Comparison of ENCODE assay signal across 12 cellular contexts in genomic region chr14:100296729-100297128, GRCh38. TPM values are rescaled to one million over a fixed set of nuclear protein-coding genes. Genes with fewer than 3 reads are reported as not detected.
DNase-seq lines count a peak whose midpoint lies in the region; ATAC-seq, FAIRE-seq and TF ChIP-seq lines count a peak whose summit lies in the region.
"Not testable (repeated sequence)": the region's sequence is repeated elsewhere in the genome, so short reads cannot be mapped to it uniquely, and the experiment has no call there.
"Had no signal": no experiment of that assay in that cellular context is flagged by ENCODE, and none has a peak within 500 bp of the region (broad histone marks: within the 10 kb centered on the region; RNA-seq: fewer than 3 reads in every experiment).

No MANE protein-coding gene starts in this region.

- H3K27ac ChIP-seq in BLaER1 = peak overlapping the region; percentile 77
- not testable (repeated sequence) for H3K27ac ChIP-seq in OCI-LY7 (ENCODE audit: low read depth, low read length, poor library complexity, severe bottlenecking); astrocyte (ENCODE audit: low read depth, low read length); right lobe of liver
- peak overlapping the region; percentile 74 to 84 (median 82) for H3K27ac ChIP-seq in esophagus muscularis mucosa (replicated peaks in 1 of 4)
- peak overlapping the region in 1 of 2 donors; percentile 38 for H3K27ac ChIP-seq in ovary
- H3K27ac ChIP-seq in tibial nerve = peak overlapping the region; percentile 67 to 83 (median 74)

- not testable (repeated sequence) for H3K27me3 Mint-ChIP-seq in astrocyte (ENCODE audit: low read depth, unreplicated experiment)

- H4K20me1 ChIP-seq in BLaER1 (peaks cover 84% of the 10 kb centered on the region), astrocyte (ENCODE audit: insufficient read depth, low read length) (peaks cover 36% of the 10 kb centered on the region)
- not testable (repeated sequence) for H4K20me1 ChIP-seq in OCI-LY7 (ENCODE audit: insufficient read depth, low read length)

- H3K9ac ChIP-seq in BLaER1 = peak overlapping the region; percentile 63
- not testable (repeated sequence) for H3K9ac ChIP-seq in astrocyte (ENCODE audit: low read length)

- H3K4me1 Mint-ChIP-seq in astrocyte (ENCODE audit: low read depth, unreplicated experiment) = not testable (repeated sequence)
- H3K4me1 Mint-ChIP-seq in stimulated activated effector memory CD8-positive, alpha-beta T cell treated with anti-CD3 and anti-CD28 coated beads, Interleukin-12 subunit alpha, Interleukin-12 subunit beta, amount 100 ng/mL, for 72 hours = peaks cover 30% of the 10 kb centered on the region

- H3K4me3 Mint-ChIP-seq in astrocyte (ENCODE audit: unreplicated experiment); stimulated activated effector memory CD8-positive, alpha-beta T cell treated with anti-CD3 and anti-CD28 coated beads, Interleukin-12 subunit alpha, Interleukin-12 subunit beta, amount 100 ng/mL, for 72 hours: not testable (repeated sequence)

- peaks cover 37% of the 10 kb centered on the region for H3K36me3 ChIP-seq in BLaER1
- not testable (repeated sequence) for H3K36me3 ChIP-seq in OCI-LY7 (ENCODE audit: insufficient read depth, low read length); astrocyte (ENCODE audit: insufficient read depth, low read length); right lobe of liver; ovary
- H3K36me3 ChIP-seq in esophagus muscularis mucosa = peaks cover 13 to 31% (median 21%) of the 10 kb centered on the region in 4 donors
- H3K36me3 ChIP-seq in tibial nerve = peaks cover 0 to 16% (median 0%) of the 10 kb centered on the region in 3 donors

- H3K9me3 Mint-ChIP-seq in astrocyte (ENCODE audit: unreplicated experiment); stimulated activated effector memory CD8-positive, alpha-beta T cell treated with anti-CD3 and anti-CD28 coated beads, Interleukin-12 subunit alpha, Interleukin-12 subunit beta, amount 100 ng/mL, for 72 hours: not testable (repeated sequence)

- H3K9me2 ChIP-seq in OCI-LY7 (ENCODE audit: insufficient read depth, low read length) = not testable (repeated sequence)

- TF ChIP-seq CTCF in OCI-LY7 (conservative IDR thresholded peaks at IDR 0.05; ENCODE audit: low read length); astrocyte (IDR thresholded peaks at IDR 0.05; ENCODE audit: insufficient read depth, low read depth, low read length); esophagus muscularis mucosa (IDR thresholded peaks at IDR 0.05); right lobe of liver (IDR thresholded peaks at IDR 0.05); ovary (IDR thresholded peaks at IDR 0.05); tibial nerve (IDR thresholded peaks at IDR 0.05): not testable (repeated sequence)

- CTCF ChIA-PET in OCI-LY7 (lab: Charles Lee; ENCODE audit: unreplicated experiment) = not testable (repeated sequence)

- H3K27me3 ChIP-seq in BLaER1; astrocyte (ENCODE audit: insufficient read depth, low read length); esophagus muscularis mucosa; right lobe of liver; ovary; tibial nerve: not testable (repeated sequence)

- H3K4me2 ChIP-seq in BLaER1 (peak overlapping the region; percentile 96), OCI-LY7 (ENCODE audit: low read length) (peak overlapping the region; percentile 25; the same call in 1 of the 2 replicates), astrocyte (ENCODE audit: low read length) (peak overlapping the region; percentile 56)

- not testable (repeated sequence) for H3K9me3 ChIP-seq in BLaER1; OCI-LY7 (ENCODE audit: low read length); astrocyte (ENCODE audit: insufficient read depth, low read depth, low read length); esophagus muscularis mucosa; right lobe of liver; ovary; tibial nerve

- not testable (repeated sequence) for DNase-seq in OCI-LY7 (ENCODE audit: low spot score); astrocyte (ENCODE audit: low read depth); esophagus muscularis mucosa (ENCODE audit: extremely low spot score); stimulated activated effector memory CD8-positive, alpha-beta T cell treated with anti-CD3 and anti-CD28 coated beads, Interleukin-12 subunit alpha, Interleukin-12 subunit beta, amount 100 ng/mL, for 72 hours (ENCODE audit: low spot score in 2 of 2); tibial nerve (ENCODE audit: low spot score in 2 of 2)
- DNase-seq in right lobe of liver (peak in 2 of 3 donors; percentile 13 to 23), ovary (peak in 3 of 5 donors; percentile 30 to 41 (median 32))

- intact Hi-C loops in OCI-LY7 (cut with micrococcal nuclease; ENCODE audit: unreplicated experiment); esophagus muscularis mucosa (cut with DNase I); right lobe of liver (cut with DNase I); ovary (cut with DNase I): not testable (repeated sequence)

- not testable (repeated sequence) for H3K27ac Mint-ChIP-seq in astrocyte (ENCODE audit: unreplicated experiment)
- H3K27ac Mint-ChIP-seq in stimulated activated effector memory CD8-positive, alpha-beta T cell treated with anti-CD3 and anti-CD28 coated beads, Interleukin-12 subunit alpha, Interleukin-12 subunit beta, amount 100 ng/mL, for 72 hours = peak overlapping the region; percentile 4

- H3K4me3 ChIP-seq in BLaER1; OCI-LY7 (ENCODE audit: low read depth, low read length, poor library complexity, severe bottlenecking); astrocyte (ENCODE audit: insufficient read depth, low read depth, low read length); right lobe of liver; ovary; tibial nerve: not testable (repeated sequence)
- peak overlapping the region in 2 of 4 donors; percentile 36 to 38 for H3K4me3 ChIP-seq in esophagus muscularis mucosa

- peaks cover 11% of the 10 kb centered on the region for H3K36me3 Mint-ChIP-seq in astrocyte (ENCODE audit: low read depth, unreplicated experiment)
- peaks cover 13% of the 10 kb centered on the region for H3K36me3 Mint-ChIP-seq in stimulated activated effector memory CD8-positive, alpha-beta T cell treated with anti-CD3 and anti-CD28 coated beads, Interleukin-12 subunit alpha, Interleukin-12 subunit beta, amount 100 ng/mL, for 72 hours

- not testable (repeated sequence) for TF ChIP-seq POLR2A in esophagus muscularis mucosa (IDR thresholded peaks at IDR 0.05; ENCODE audit: low read depth); right lobe of liver (IDR thresholded peaks at IDR 0.05); ovary (IDR thresholded peaks at IDR 0.05); tibial nerve (IDR thresholded peaks at IDR 0.05)

- H2AFZ ChIP-seq in OCI-LY7 (ENCODE audit: low read length); astrocyte (ENCODE audit: low read depth, low read length): not testable (repeated sequence)

- not testable (repeated sequence) for TF ChIP-seq EP300 in esophagus muscularis mucosa (IDR thresholded peaks at IDR 0.05); ovary (IDR thresholded peaks at IDR 0.05); tibial nerve (IDR thresholded peaks at IDR 0.05)

- not testable (repeated sequence) for ATAC-seq in right lobe of liver; stimulated activated effector memory CD8-positive, alpha-beta T cell treated with anti-CD3 and anti-CD28 coated beads, Interleukin-12 subunit alpha, Interleukin-12 subunit beta, amount 100 ng/mL, for 72 hours

- POLR2A ChIA-PET in OCI-LY7 (lab: Charles Lee) = interaction anchor here (0.8 to 1.0 kb wide), 2 partner anchors 9 to 52 kb away, joined by 3 to 4 read pairs; no protein-coding TSS in a partner anchor

- peaks cover 96% of the 10 kb centered on the region for H3K4me1 ChIP-seq in BLaER1
- H3K4me1 ChIP-seq in OCI-LY7 (ENCODE audit: insufficient read depth, low read length, poor library complexity, severe bottlenecking) = peaks cover 17% of the 10 kb centered on the region
- peaks cover 11% of the 10 kb centered on the region for H3K4me1 ChIP-seq in astrocyte (ENCODE audit: insufficient read depth, low read length)
- H3K4me1 ChIP-seq in esophagus muscularis mucosa = peaks cover 24 to 64% (median 47%) of the 10 kb centered on the region in 4 donors
- not testable (repeated sequence) for H3K4me1 ChIP-seq in right lobe of liver
- peaks cover 16% of the 10 kb centered on the region for H3K4me1 ChIP-seq in ovary (ENCODE audit: insufficient read depth)
- peaks cover 0 to 53% (median 19%) of the 10 kb centered on the region in 4 donors for H3K4me1 ChIP-seq in tibial nerve

- not testable (repeated sequence) for H3K79me2 ChIP-seq in OCI-LY7 (ENCODE audit: insufficient read depth, low read depth, low read length); astrocyte (ENCODE audit: insufficient read depth, low read length)

- not testable (repeated sequence) for FAIRE-seq in astrocyte (lab: Jason Lieb, UNC)

- 75% methylated on average over 11 of the region's 11 CpGs for WGBS in esophagus muscularis mucosa
- WGBS in right lobe of liver (ENCODE audit: insufficient coverage, low coverage, low lambda C conversion rate, missing lambda C conversion rate) = 85% methylated on average over 5 of the region's 11 CpGs
- 66 to 73% (median 69%) methylated on average over 11 of the region's 11 CpGs for WGBS in ovary, 3 donors
- WGBS in tibial nerve, 2 donors = 84 to 86% methylated on average over 11 of the region's 11 CpGs

- BruUV-seq in OCI-LY7 (replicated peaks; lab: Mats Ljungman, UMichigan) = not testable (repeated sequence)

RNA-seq across cellular contexts. Expression of gene SLC25A29, which starts 9.5 kb away (rescaled TPM):
- 34.8 and 37.4 TPM in 2 replicates for total RNA-seq in OCI-LY7 (2014; rRNA removed; shearing (Covaris generic))
- total RNA-seq in OCI-LY7 (2022) (14.6 and 18.1 TPM in 2 replicates), astrocyte (24.3 and 30.2 TPM in 2 replicates), esophagus muscularis mucosa (10 to 100 TPM; 37.4 to 63.0 (median 49.2) TPM), right lobe of liver (10 to 100 TPM; 14.1 to 30.3 (median 18.2) TPM), ovary (100 to 1,000 TPM in 1 of 7 donors, 10 to 100 TPM in 6; 50.2 to 177 (median 72.3) TPM), tibial nerve (100 to 1,000 TPM in 3 of 4 donors, 10 to 100 TPM in 1; 92.2 to 276 (median 173) TPM)
- polyA plus RNA-seq in ovary = 10 to 100 TPM in 1 of 2 donors, 1 to 10 TPM in 1; 9.1 to 46.7 TPM

RNA-seq across cellular contexts. Expression of gene SLC25A47, which starts 26.4 kb away (rescaled TPM):
- 0.44 TPM in 1 of 2 replicates, not detected in the other for total RNA-seq in OCI-LY7 (2014; rRNA removed; shearing (Covaris generic))
- total RNA-seq in OCI-LY7 (2022) (not detected in 2 replicates), astrocyte (not detected in 2 replicates), esophagus muscularis mucosa (not detected), right lobe of liver (100 to 1,000 TPM in 4 of 6 experiments, 10 to 100 TPM in 2; 74.8 to 378 (median 229) TPM), ovary (not detected), tibial nerve (1 to 10 TPM in 1 of 4 donors, not detected in 3; 2.5 TPM)
- polyA plus RNA-seq in ovary = not detected
- total RNA-seq: A172, dermis blood vessel endothelial cell, fibroblast of villous mesenchyme, osteocyte had no signal

RNA-seq across cellular contexts. Expression of gene YY1, which starts 57.8 kb away (rescaled TPM):
- 59.9 and 69.2 TPM in 2 replicates for total RNA-seq in OCI-LY7 (2014; rRNA removed; shearing (Covaris generic))
- total RNA-seq in OCI-LY7 (2022) = 137 and 140 TPM in 2 replicates
- total RNA-seq in astrocyte = 84.5 and 87.5 TPM in 2 replicates
- total RNA-seq in esophagus muscularis mucosa = 10 to 100 TPM; 54.8 to 83.4 (median 62.7) TPM
- 10 to 100 TPM; 24.4 to 52.5 (median 36.1) TPM for total RNA-seq in right lobe of liver
- total RNA-seq in ovary = 10 to 100 TPM; 37.0 to 68.6 (median 58.1) TPM
- 10 to 100 TPM; 24.1 to 75.8 TPM for polyA plus RNA-seq in ovary
- 10 to 100 TPM; 55.9 to 60.3 (median 58.7) TPM for total RNA-seq in tibial nerve

Comparison
In these comparisons a context has a peak if more than half of its experiments do, and no peak if none do; other contexts are left out.
1. H3K4me2 ChIP-seq: peak in every context shown above with its lines; median percentile 96 in BLaER1; 56 in astrocyte; 25 in OCI-LY7.
2. RNA of gene SLC25A47, which starts 26.4 kb away (total RNA-seq): 74.8 to 378 TPM in right lobe of liver; 0.44 TPM in OCI-LY7, not detected in astrocyte, not detected in esophagus muscularis mucosa, not detected in ovary and 2.5 TPM in tibial nerve; every median in the first group is over 10 times any median in the second.